Comparison of ENCODE assay signal across 8 cellular contexts in the genomic region with DNA sequence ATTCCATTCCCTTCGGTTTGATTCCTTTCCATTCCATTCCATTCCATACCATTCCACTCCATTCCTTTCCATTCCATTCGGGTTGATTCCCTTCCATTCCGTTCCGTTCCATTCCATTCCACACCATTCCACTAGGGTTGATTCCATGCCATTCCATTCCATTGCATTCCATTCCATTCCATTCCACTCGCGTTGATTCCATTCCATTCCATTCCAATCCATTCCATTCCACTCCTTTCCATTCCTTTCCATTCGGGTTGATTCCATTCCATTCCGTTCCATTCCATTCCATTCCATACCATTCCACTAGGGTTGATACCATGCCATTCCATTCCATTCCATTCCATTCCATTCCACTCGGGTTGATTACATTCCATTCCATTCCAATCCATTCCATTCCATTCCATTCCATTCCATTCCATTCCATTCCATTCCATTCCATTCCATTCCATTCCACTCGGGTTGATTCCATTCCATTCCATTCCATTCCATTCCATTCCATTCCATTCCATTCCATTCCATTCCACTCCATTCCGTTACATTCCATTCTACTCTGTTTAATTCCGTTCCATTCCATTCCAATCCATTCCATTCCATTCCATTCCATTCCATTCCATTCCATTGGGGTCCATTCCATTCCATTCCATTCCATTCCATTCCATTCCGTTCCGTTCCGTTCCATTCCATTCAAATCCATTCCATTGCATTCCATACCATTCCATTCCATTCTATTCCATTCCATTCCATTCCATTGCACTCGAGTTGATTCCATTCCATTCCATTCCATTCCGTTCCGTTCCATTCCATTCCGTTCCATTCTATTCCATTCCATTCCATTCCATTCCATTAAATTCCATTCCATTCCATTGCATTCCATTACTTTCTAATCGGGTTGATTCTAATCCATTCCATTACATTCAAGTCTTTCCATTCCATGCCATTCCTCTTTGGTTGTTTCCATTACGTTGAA.
DNase-seq lines count a peak whose midpoint lies in the region; ATAC-seq, FAIRE-seq and TF ChIP-seq lines count a peak whose summit lies in the region.
"Not testable (repeated sequence)": the region's sequence is repeated elsewhere in the genome, so short reads cannot be mapped to it uniquely, and the experiment has no call there.

No MANE protein-coding gene starts in this region.

- H3K27ac Mint-ChIP-seq in activated naive CD8-positive, alpha-beta T cell treated with anti-CD3 and anti-CD28 coated beads, Interleukin-2, amount 10 ng/mL, durations not matched to agents 7 days and 5 days: not testable (repeated sequence)

- TF ChIP-seq CTCF in GM12864 (IDR thresholded peaks at IDR 0.05; ENCODE audit: low read depth, low read length, missing control alignments); LNCaP clone FGC (IDR thresholded peaks at IDR 0.05; ENCODE audit: control insufficient read depth, extremely low read depth, insufficient read depth); fibroblast of pulmonary artery (IDR thresholded peaks at IDR 0.05; ENCODE audit: low read length, missing control alignments); HepG2 (CRISPR knock-in tag; IDR thresholded peaks at IDR 0.05): not testable (repeated sequence)

- not testable (repeated sequence) for H2AFZ ChIP-seq in HepG2 (ENCODE audit: low read length)

- H4K20me1 ChIP-seq in HepG2 (ENCODE audit: insufficient read depth, low read length): not testable (repeated sequence)

- H3K4me1 Mint-ChIP-seq in activated naive CD8-positive, alpha-beta T cell treated with anti-CD3 and anti-CD28 coated beads, Interleukin-2, amount 10 ng/mL, durations not matched to agents 7 days and 5 days: not testable (repeated sequence)

- intact Hi-C loops in HepG2 (cut with micrococcal nuclease; ENCODE audit: unreplicated experiment): not testable (repeated sequence)

- H3K79me2 ChIP-seq in HepG2 (ENCODE audit: insufficient read depth, low read length): not testable (repeated sequence)

- not testable (repeated sequence) for H3K36me3 ChIP-seq in HepG2 (replicated peaks in 1 of 2; ENCODE audit: control insufficient read depth in 1 of 2, insufficient read depth in 2 of 2, low read length in 2 of 2)

- TF ChIP-seq POLR2A in HepG2 (IDR thresholded peaks at IDR 0.05; ENCODE audit: insufficient read depth in 1 of 2, low read depth in 2 of 2, low read length in 2 of 2): not testable (repeated sequence)

- CTCF ChIA-PET in HepG2 (lab: Yijun Ruan, JAX; ENCODE audit: low intra/inter-chr PET ratio, low total read pairs): not testable (repeated sequence)

- H3K9me3 Mint-ChIP-seq in activated naive CD8-positive, alpha-beta T cell treated with anti-CD3 and anti-CD28 coated beads, Interleukin-2, amount 10 ng/mL, durations not matched to agents 7 days and 5 days: peaks cover 53% of the 10 kb centered on the region

- H3K4me1 ChIP-seq in HepG2 (ENCODE audit: insufficient read depth, low read length): not testable (repeated sequence)

- DNase-seq in GM12864 (ENCODE audit: low read depth) (peak; percentile 57), LNCaP clone FGC (ENCODE audit: low read depth) (peak; percentile 61), fibroblast of pulmonary artery (ENCODE audit: low read depth) (peak; percentile 81), HepG2 (ENCODE audit: low spot score) (peak; percentile 80)
- not testable (repeated sequence) for DNase-seq in activated naive CD8-positive, alpha-beta T cell treated with anti-CD3 and anti-CD28 coated beads, Interleukin-2, amount 10 ng/mL, durations not matched to agents 7 days and 5 days; stimulated activated naive CD8-positive, alpha-beta T cell treated with anti-CD3 and anti-CD28 coated beads, Interleukin-15, Interleukin-2, amounts not matched to agents 100 U/mL and 50 U/mL, for 24 hours

- WGBS in HepG2 (ENCODE audit: low lambda C conversion rate): 7% methylated on average over 21 of the region's 21 CpGs

- in situ Hi-C loops in HepG2 (cut with HindIII; ENCODE audit: extremely low pct_ligation_motif_present, low pct_unique_long_range_greater_than_20kb): not testable (repeated sequence)

- H3K27ac ChIP-seq in HepG2 (ENCODE audit: extremely low read length, insufficient read depth, low read length): not testable (repeated sequence)

- ATAC-seq in GM21515 (IDR thresholded peaks at IDR 0.05; ENCODE audit: unreplicated experiment): peak; percentile 74
- ATAC-seq in HG03060 (IDR thresholded peaks at IDR 0.05; ENCODE audit: low read depth, unreplicated experiment): peak; percentile 61
- peak; percentile 70 for ATAC-seq in activated naive CD8-positive, alpha-beta T cell treated with anti-CD3 and anti-CD28 coated beads, Interleukin-2, amount 10 ng/mL, durations not matched to agents 7 days and 5 days (ENCODE audit: low read depth)
- ATAC-seq in HepG2: peak; percentile 91
- ATAC-seq in stimulated activated naive CD8-positive, alpha-beta T cell treated with anti-CD3 and anti-CD28 coated beads, Interleukin-15, Interleukin-2, amounts not matched to agents 100 U/mL and 50 U/mL, for 24 hours: peak; percentile 80

- H3K9me3 ChIP-seq in HepG2 (ENCODE audit: low read length): peaks cover 98% of the 10 kb centered on the region

- not testable (repeated sequence) for TF ChIP-seq EP300 in HepG2 (IDR thresholded peaks at IDR 0.05; ENCODE audit: low read depth in 2 of 2, low read length in 2 of 2); HepG2 (CRISPR knock-in tag; IDR thresholded peaks at IDR 0.05; ENCODE audit: borderline replicate concordance)

- not testable (repeated sequence) for BruUV-seq in HepG2 (replicated peaks; lab: Mats Ljungman, UMichigan)

- H3K36me3 Mint-ChIP-seq in activated naive CD8-positive, alpha-beta T cell treated with anti-CD3 and anti-CD28 coated beads, Interleukin-2, amount 10 ng/mL, durations not matched to agents 7 days and 5 days: peaks cover 45% of the 10 kb centered on the region

- H3K27me3 ChIP-seq in HepG2 (ENCODE audit: control insufficient read depth in 1 of 2, insufficient read depth in 2 of 2, low read length in 2 of 2): not testable (repeated sequence)

- POLR2A ChIA-PET in activated naive CD8-positive, alpha-beta T cell treated with anti-CD3 and anti-CD28 coated beads, Interleukin-2, amount 10 ng/mL, durations not matched to agents 7 days and 5 days (lab: Charles Lee); HepG2 (lab: Yijun Ruan, JAX): not testable (repeated sequence)

- not testable (repeated sequence) for H3K4me2 ChIP-seq in HepG2 (ENCODE audit: low read depth, low read length)

- not testable (repeated sequence) for H3K4me3 ChIP-seq in GM12864 (ENCODE audit: low read depth, low read length); LNCaP clone FGC (ENCODE audit: low read depth, low read length); fibroblast of pulmonary artery (replicated peaks; ENCODE audit: low read depth, low read length); HepG2 (replicated peaks in 1 of 3; ENCODE audit: insufficient read depth in 1 of 3, low read depth in 2 of 3, low read length in 3 of 3)

- not testable (repeated sequence) for TF ChIP-seq RAD21 in HepG2 (CRISPR knock-in tag; IDR thresholded peaks at IDR 0.05)

- not testable (repeated sequence) for FAIRE-seq in HepG2 (lab: Jason Lieb, UNC)

- not testable (repeated sequence) for H3K4me3 Mint-ChIP-seq in activated naive CD8-positive, alpha-beta T cell treated with anti-CD3 and anti-CD28 coated beads, Interleukin-2, amount 10 ng/mL, durations not matched to agents 7 days and 5 days

- H3K9ac ChIP-seq in HepG2 (ENCODE audit: insufficient read depth, low read depth, low read length): not testable (repeated sequence)

- H3K27me3 Mint-ChIP-seq in activated naive CD8-positive, alpha-beta T cell treated with anti-CD3 and anti-CD28 coated beads, Interleukin-2, amount 10 ng/mL, durations not matched to agents 7 days and 5 days: not testable (repeated sequence)
